ENCODE assay signal across 3 cellular contexts in the genomic region with DNA sequence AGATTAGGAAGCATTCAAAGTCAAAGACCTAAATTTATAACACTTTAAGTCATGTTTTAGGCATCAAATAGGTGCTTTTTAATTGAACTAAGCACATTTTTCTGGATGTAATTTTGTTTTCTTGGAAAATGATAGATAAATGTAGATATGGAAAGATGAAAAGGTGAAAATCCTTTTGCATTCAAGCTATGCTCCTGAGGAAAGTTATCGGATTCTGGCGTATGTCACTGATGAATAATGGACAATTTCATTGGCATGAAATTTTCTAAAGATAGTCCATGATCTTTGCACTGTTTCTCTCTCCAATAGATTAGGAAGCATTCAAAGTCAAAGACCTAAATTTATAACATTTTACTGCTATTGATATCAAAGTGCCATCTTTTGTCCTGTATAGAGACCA.
"Had no signal": no experiment of that assay in that cellular context is flagged by ENCODE, and none has a peak within 500 bp of the region (broad histone marks: within the 10 kb centered on the region; RNA-seq: fewer than 3 reads in every experiment).

No MANE protein-coding gene starts in this region.

- H3K4me3 ChIP-seq: GM12878 had no signal

- DNase-seq: GDM1, GF-D8 had no signal
